1 cellular context compared by ENCODE assay signal in genomic region chr11:75538150-75538942, GRCh38.
TF ChIP-seq lines count a peak whose summit lies in the region.

No MANE protein-coding gene starts in this region.

TF ChIP-seq in HepG2, 621 proteins besides CTCF, POLR2A, EP300 and RAD21:
- TF ChIP-seq, protein P1, sequence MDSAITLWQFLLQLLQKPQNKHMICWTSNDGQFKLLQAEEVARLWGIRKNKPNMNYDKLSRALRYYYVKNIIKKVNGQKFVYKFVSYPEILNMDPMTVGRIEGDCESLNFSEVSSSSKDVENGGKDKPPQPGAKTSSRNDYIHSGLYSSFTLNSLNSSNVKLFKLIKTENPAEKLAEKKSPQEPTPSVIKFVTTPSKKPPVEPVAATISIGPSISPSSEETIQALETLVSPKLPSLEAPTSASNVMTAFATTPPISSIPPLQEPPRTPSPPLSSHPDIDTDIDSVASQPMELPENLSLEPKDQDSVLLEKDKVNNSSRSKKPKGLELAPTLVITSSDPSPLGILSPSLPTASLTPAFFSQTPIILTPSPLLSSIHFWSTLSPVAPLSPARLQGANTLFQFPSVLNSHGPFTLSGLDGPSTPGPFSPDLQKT (CRISPR knock-in tag; IDR thresholded peaks at IDR 0.05; ENCODE audit: borderline replicate concordance), result no peak
- peak; percentile 81 for TF ChIP-seq ATF7 (IDR thresholded peaks at IDR 0.05)
- TF ChIP-seq ATF7 (CRISPR knock-in tag; IDR thresholded peaks at IDR 0.05), result no peak
- peak; percentile 15; the same call in 1 of the 2 replicates for TF ChIP-seq CREB1 (IDR thresholded peaks at IDR 0.05)
- TF ChIP-seq CREB1 (CRISPR knock-in tag; IDR thresholded peaks at IDR 0.05), result no peak
